ENCODE assay signal across 23 cellular contexts in genomic region chr19:1921825-1922224, GRCh38.
"Had no signal": no experiment of that assay in that cellular context is flagged by ENCODE, and none has a peak within 500 bp of the region (broad histone marks: within the 10 kb centered on the region; RNA-seq: fewer than 3 reads in every experiment).

No MANE protein-coding gene starts in this region.

- FAIRE-seq: keratinocyte had no signal

- H3K4me3 ChIP-seq: sigmoid colon, smooth muscle cell, testis had no signal

- H3K4me3 Mint-ChIP-seq: activated CD4-positive, alpha-beta T cell treated with anti-CD3 and anti-CD28 coated beads for 36 hours; activated T-helper 1 cell treated with anti-CD3 and anti-CD28 coated beads, Interleukin-12 subunit alpha, Interleukin-12 subunit beta, Interleukin-2, Interleukin-4 antibody, amounts not matched to agents 30 ng/mL and 10 ng/mL and 1 ng/mL, durations not matched to agents 14 hours and 24 hours and 36 hours; brain; memory B cell; nephron; T-cell; type B pancreatic cell; WTC11 had no signal

- H3K27ac Mint-ChIP-seq: activated CD4-positive, alpha-beta T cell treated with anti-CD3 and anti-CD28 coated beads for 36 hours; activated naive CD4-positive, alpha-beta T cell treated with anti-CD3 and anti-CD28 coated beads, Interleukin-2, amount 50 U/mL, for 72 hours; activated T-helper 1 cell treated with anti-CD3 and anti-CD28 coated beads, Interleukin-12 subunit alpha, Interleukin-12 subunit beta, Interleukin-2, Interleukin-4 antibody, amounts not matched to agents 30 ng/mL and 10 ng/mL and 1 ng/mL, durations not matched to agents 14 hours and 24 hours and 36 hours; brain; memory B cell; nephron; type B pancreatic cell; WTC11 had no signal

- H3K4me1 Mint-ChIP-seq: brain, nephron, WTC11 had no signal

- DNase-seq: activated CD4-positive, alpha-beta T cell treated with anti-CD3 and anti-CD28 coated beads for 36 hours; activated CD8-positive, alpha-beta memory T cell treated with anti-CD3 and anti-CD28 coated beads, Interleukin-2, amount 50 U/mL, for 4 hours; activated gamma-delta T cell; aorta; caudate nucleus; effector memory CD4-positive, alpha-beta T cell; foreskin keratinocyte; left colon; nucleus accumbens; sigmoid colon; stimulated activated CD4-positive, alpha-beta T cell treated with anti-CD3 and anti-CD28 coated beads, Interleukin-15, amount 100 ng/mL, for 24 hours; stimulated activated naive CD4-positive, alpha-beta T cell; T-cell had no signal

- H3K36me3 Mint-ChIP-seq: type B pancreatic cell had no signal

- H3K27ac ChIP-seq: foreskin keratinocyte, sigmoid colon, testis had no signal

- H3K9me3 ChIP-seq: sigmoid colon, testis had no signal

- ATAC-seq: activated CD4-positive, alpha-beta T cell treated with anti-CD3 and anti-CD28 coated beads for 36 hours; foreskin keratinocyte; left colon; WTC11 had no signal

- H3K27me3 Mint-ChIP-seq: activated CD4-positive, alpha-beta T cell treated with anti-CD3 and anti-CD28 coated beads for 36 hours; brain; memory B cell; T-cell; type B pancreatic cell had no signal

- H3K4me1 ChIP-seq: foreskin keratinocyte, sigmoid colon, testis had no signal

- H3K9me3 Mint-ChIP-seq: activated naive CD4-positive, alpha-beta T cell treated with anti-CD3 and anti-CD28 coated beads, Interleukin-2, amount 50 U/mL, for 72 hours; activated T-helper 1 cell treated with anti-CD3 and anti-CD28 coated beads, Interleukin-12 subunit alpha, Interleukin-12 subunit beta, Interleukin-2, Interleukin-4 antibody, amounts not matched to agents 30 ng/mL and 10 ng/mL and 1 ng/mL, durations not matched to agents 14 hours and 24 hours and 36 hours; brain; memory B cell; nephron; T-cell; type B pancreatic cell; WTC11 had no signal

- H3K27me3 ChIP-seq: foreskin keratinocyte, sigmoid colon, testis had no signal

- H3K4me2 ChIP-seq: smooth muscle cell had no signal
